18 cellular contexts compared by ENCODE assay signal in the genomic region with DNA sequence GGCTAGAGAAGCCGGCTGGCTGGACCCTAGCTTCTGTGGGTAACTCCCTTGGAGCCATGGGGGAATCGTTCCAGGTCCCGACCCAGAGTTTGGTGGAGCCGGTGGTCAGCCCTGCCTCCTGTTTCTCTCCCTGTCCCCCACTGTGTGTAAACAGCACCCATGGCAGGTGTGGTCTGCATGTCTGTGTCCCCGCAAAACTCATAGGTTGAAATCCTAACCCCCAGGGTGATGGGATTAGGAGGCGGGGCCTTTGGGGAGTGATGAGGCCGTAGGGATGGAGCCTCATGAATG.
A peak's percentile ranks its signal among the peaks of the same experiment; 100 is the strongest.
DNase-seq lines count a peak whose midpoint lies in the region; ATAC-seq and TF ChIP-seq lines count a peak whose summit lies in the region.
"Had no signal": no experiment of that assay in that cellular context is flagged by ENCODE, and none has a peak within 500 bp of the region (broad histone marks: within the 10 kb centered on the region; RNA-seq: fewer than 3 reads in every experiment).

No MANE protein-coding gene starts in this region.

- no peaks in the 10 kb centered on the region for H3K36me3 Mint-ChIP-seq in chondrocyte (ENCODE audit: low read depth)
- H3K36me3 Mint-ChIP-seq in activated T-helper 1 cell treated with anti-CD3 and anti-CD28 coated beads, Interleukin-12 subunit alpha, Interleukin-12 subunit beta, Interleukin-2, Interleukin-4 antibody, amounts not matched to agents 30 ng/mL and 10 ng/mL and 1 ng/mL, durations not matched to agents 14 hours and 24 hours and 36 hours (ENCODE audit: low read depth) = no peaks in the 10 kb centered on the region
- H3K36me3 Mint-ChIP-seq: CD4-positive, CD25-positive, alpha-beta regulatory T cell; CD8-positive, alpha-beta T cell had no signal

- H3K27ac Mint-ChIP-seq in chondrocyte (ENCODE audit: unreplicated experiment) = no peak overlapping the region
- no peak overlapping the region for H3K27ac Mint-ChIP-seq in activated T-helper 1 cell treated with anti-CD3 and anti-CD28 coated beads, Interleukin-12 subunit alpha, Interleukin-12 subunit beta, Interleukin-2, Interleukin-4 antibody, amounts not matched to agents 30 ng/mL and 10 ng/mL and 1 ng/mL, durations not matched to agents 14 hours and 24 hours and 36 hours
- H3K27ac Mint-ChIP-seq: B cell; CD4-positive, CD25-positive, alpha-beta regulatory T cell; CD8-positive, alpha-beta T cell; GM23338 had no signal

- H3K36me3 ChIP-seq in right atrium auricular region = no peaks in the 10 kb centered on the region
- no peaks in the 10 kb centered on the region for H3K36me3 ChIP-seq in upper lobe of right lung
- H3K36me3 ChIP-seq: BLaER1 had no signal

- no peaks in the 10 kb centered on the region for H3K27me3 ChIP-seq in right atrium auricular region
- peaks cover 4% of the 10 kb centered on the region for H3K27me3 ChIP-seq in upper lobe of right lung
- H3K27me3 ChIP-seq: BLaER1 had no signal

- H3K27ac ChIP-seq in right atrium auricular region (no peak overlapping the region), upper lobe of right lung (no peak overlapping the region)
- H3K27ac ChIP-seq: 22Rv1, BLaER1, C4-2B had no signal

- H3K4me3 Mint-ChIP-seq in chondrocyte (ENCODE audit: unreplicated experiment) = no peak overlapping the region
- H3K4me3 Mint-ChIP-seq in activated T-helper 1 cell treated with anti-CD3 and anti-CD28 coated beads, Interleukin-12 subunit alpha, Interleukin-12 subunit beta, Interleukin-2, Interleukin-4 antibody, amounts not matched to agents 30 ng/mL and 10 ng/mL and 1 ng/mL, durations not matched to agents 14 hours and 24 hours and 36 hours = no peak overlapping the region
- H3K4me3 Mint-ChIP-seq: B cell; CD4-positive, CD25-positive, alpha-beta regulatory T cell; CD8-positive, alpha-beta T cell; GM23338 had no signal

- H3K4me1 ChIP-seq in right atrium auricular region = no peaks in the 10 kb centered on the region
- H3K4me1 ChIP-seq in upper lobe of right lung = no peaks in the 10 kb centered on the region

- H3K27me3 Mint-ChIP-seq in chondrocyte (ENCODE audit: low read depth) = no peaks in the 10 kb centered on the region
- no peaks in the 10 kb centered on the region for H3K27me3 Mint-ChIP-seq in activated T-helper 1 cell treated with anti-CD3 and anti-CD28 coated beads, Interleukin-12 subunit alpha, Interleukin-12 subunit beta, Interleukin-2, Interleukin-4 antibody, amounts not matched to agents 30 ng/mL and 10 ng/mL and 1 ng/mL, durations not matched to agents 14 hours and 24 hours and 36 hours (ENCODE audit: insufficient read depth)
- H3K27me3 Mint-ChIP-seq: CD4-positive, CD25-positive, alpha-beta regulatory T cell had no signal

- intact Hi-C loops in Right ventricle myocardium superior (cut with DNase I) = no loop called here
- intact Hi-C loops in upper lobe of right lung (cut with DNase I) = no loop called here
- intact Hi-C loops in activated T-helper 1 cell treated with anti-CD3 and anti-CD28 coated beads, Interleukin-12 subunit alpha, Interleukin-12 subunit beta, Interleukin-2, Interleukin-4 antibody, amounts not matched to agents 30 ng/mL and 10 ng/mL and 1 ng/mL, durations not matched to agents 14 hours and 24 hours and 36 hours (cut with micrococcal nuclease) = no loop called here

- DNase-seq in right atrium auricular region (ENCODE audit: low spot score) (peak; percentile 57), Right ventricle myocardium superior (no peak), chondrocyte (ENCODE audit: low spot score) (peak; percentile 69), mesenteric fat pad (ENCODE audit: low spot score) (peak; percentile 84), upper lobe of right lung (peak; percentile 49), LoVo (ENCODE audit: low spot score) (no peak)
- DNase-seq in activated T-helper 1 cell treated with anti-CD3 and anti-CD28 coated beads, Interleukin-12 subunit alpha, Interleukin-12 subunit beta, Interleukin-2, Interleukin-4 antibody, amounts not matched to agents 30 ng/mL and 10 ng/mL and 1 ng/mL, durations not matched to agents 14 hours and 24 hours and 36 hours (ENCODE audit: low spot score) = no peak
- DNase-seq: CD4-positive, CD25-positive, alpha-beta regulatory T cell; DMS 273 treated with DMSO at 0.1 percent for 48 hours; GF-D8; HCEC 1CT had no signal

- H3K9me3 Mint-ChIP-seq in chondrocyte (ENCODE audit: low read depth) = no peaks in the 10 kb centered on the region
- H3K9me3 Mint-ChIP-seq in activated T-helper 1 cell treated with anti-CD3 and anti-CD28 coated beads, Interleukin-12 subunit alpha, Interleukin-12 subunit beta, Interleukin-2, Interleukin-4 antibody, amounts not matched to agents 30 ng/mL and 10 ng/mL and 1 ng/mL, durations not matched to agents 14 hours and 24 hours and 36 hours = no peaks in the 10 kb centered on the region
- H3K9me3 Mint-ChIP-seq: CD8-positive, alpha-beta T cell had no signal

- ATAC-seq in Right ventricle myocardium superior (ENCODE audit: poor library complexity) (no peak), upper lobe of right lung (no peak), HG02840 (IDR thresholded peaks at IDR 0.05; ENCODE audit: low FRiP score, unreplicated experiment) (no peak)
- ATAC-seq: CD8-positive, alpha-beta T cell; GM23338 had no signal

- TF ChIP-seq CTCF in right atrium auricular region (IDR thresholded peaks at IDR 0.05) = no peak
- no peak for TF ChIP-seq CTCF in chondrocyte (IDR thresholded peaks at IDR 0.05)
- no peak for TF ChIP-seq CTCF in upper lobe of right lung (IDR thresholded peaks at IDR 0.05)

- no peaks in the 10 kb centered on the region for H3K9me3 ChIP-seq in right atrium auricular region
- no peaks in the 10 kb centered on the region for H3K9me3 ChIP-seq in upper lobe of right lung

- no peaks in the 10 kb centered on the region for H3K4me1 Mint-ChIP-seq in chondrocyte (ENCODE audit: low read depth)
- no peaks in the 10 kb centered on the region for H3K4me1 Mint-ChIP-seq in activated T-helper 1 cell treated with anti-CD3 and anti-CD28 coated beads, Interleukin-12 subunit alpha, Interleukin-12 subunit beta, Interleukin-2, Interleukin-4 antibody, amounts not matched to agents 30 ng/mL and 10 ng/mL and 1 ng/mL, durations not matched to agents 14 hours and 24 hours and 36 hours (ENCODE audit: low read depth)
- H3K4me1 Mint-ChIP-seq: CD4-positive, CD25-positive, alpha-beta regulatory T cell had no signal

- no peak overlapping the region for H3K4me3 ChIP-seq in right atrium auricular region
- H3K4me3 ChIP-seq in upper lobe of right lung = no peak overlapping the region
- H3K4me3 ChIP-seq: BLaER1, GM23338 had no signal

Comparison
In these comparisons a context has a peak if more than half of its experiments do, and no peak if none do; other contexts are left out.
1. DNase-seq: peak in right atrium auricular region (single experiment), chondrocyte (single experiment), mesenteric fat pad (single experiment) and upper lobe of right lung (single experiment); none in Right ventricle myocardium superior (single experiment), LoVo (single experiment) and activated T-helper 1 cell treated with anti-CD3 and anti-CD28 coated beads, Interleukin-12 subunit alpha, Interleukin-12 subunit beta, Interleukin-2, Interleukin-4 antibody, amounts not matched to agents 30 ng/mL and 10 ng/mL and 1 ng/mL, durations not matched to agents 14 hours and 24 hours and 36 hours (single experiment).